1 cellular context compared by ENCODE assay signal in genomic region chr20:5918856-5919633, GRCh38.
TF ChIP-seq lines count a peak whose summit lies in the region.

No MANE protein-coding gene starts in this region.

TF ChIP-seq in IMR-90, 13 proteins besides CTCF, POLR2A, EP300 and RAD21:
- TF ChIP-seq RFX5 (IDR thresholded peaks at IDR 0.05; ENCODE audit: low read depth, low read length), result 0 out of 2 replicates have a peak, but pooled peaks have one; percentile 16
- no peak for TF ChIP-seq MAFK (IDR thresholded peaks at IDR 0.05; ENCODE audit: low read depth, low read length)
